Comparison of ENCODE assay signal across 8 cellular contexts in the genomic region with DNA sequence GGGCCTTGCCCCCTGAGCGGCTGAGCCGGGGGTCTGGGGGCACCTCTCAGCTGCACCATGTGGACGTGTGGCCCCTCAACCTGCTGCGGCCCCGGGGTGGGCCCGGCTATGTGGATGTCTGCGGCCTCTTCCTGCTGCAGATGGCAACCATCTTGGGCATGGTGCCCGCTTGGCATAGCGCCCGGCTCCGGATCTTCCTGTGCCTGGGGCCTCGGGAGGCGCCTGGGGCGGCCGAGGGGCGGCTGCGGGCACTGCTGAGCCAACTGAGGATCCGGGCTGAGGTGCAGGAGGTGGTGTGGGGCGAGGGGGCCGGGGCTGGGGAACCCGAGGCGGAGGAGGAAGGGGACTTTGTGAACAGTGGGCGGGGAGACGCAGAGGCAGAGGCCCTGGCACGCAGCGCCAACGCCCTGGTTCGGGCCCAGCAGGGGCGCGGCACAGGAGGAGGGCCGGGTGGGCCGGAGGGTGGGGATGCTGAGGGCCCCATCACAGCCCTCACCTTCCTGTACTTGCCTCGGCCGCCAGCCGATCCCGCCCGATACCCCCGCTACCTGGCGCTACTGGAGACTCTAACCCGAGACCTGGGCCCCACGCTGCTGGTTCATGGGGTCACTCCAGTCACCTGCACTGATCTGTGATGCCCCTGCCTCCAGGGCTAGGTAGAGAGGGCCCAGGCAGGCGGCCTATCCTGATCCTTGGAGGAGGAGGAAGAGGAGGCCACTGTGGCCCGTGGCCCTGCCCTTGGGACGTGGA. TPM values are rescaled to one million over a fixed set of nuclear protein-coding genes. Genes with fewer than 3 reads are reported as not detected.
DNase-seq lines count a peak whose midpoint lies in the region; ATAC-seq, FAIRE-seq and TF ChIP-seq lines count a peak whose summit lies in the region.

No MANE protein-coding gene starts in this region.

- H3K27me3 ChIP-seq in esophagus squamous epithelium = no peaks in the 10 kb centered on the region
- no peaks in the 10 kb centered on the region for H3K27me3 ChIP-seq in ovary

- whole genome bisulfite sequencing in esophagus squamous epithelium, 2 donors = 19 to 26% methylated on average over 9 to 14 of the region's 44 CpGs
- 62 to 85% (median 72%) methylated on average over 26 to 44 of the region's 44 CpGs for WGBS in ovary, 3 donors

- no peaks in the 10 kb centered on the region for H3K9me3 ChIP-seq in esophagus squamous epithelium
- H3K9me3 ChIP-seq in ovary = no peaks in the 10 kb centered on the region

- H3K27me3 Mint-ChIP-seq in natural killer cell (ENCODE audit: low read depth in 2 of 2) = peaks cover 0 to 9% of the 10 kb centered on the region in 2 donors
- H3K27me3 Mint-ChIP-seq in natural killer cell treated with Interleukin-12 subunit alpha and Interleukin-12 subunit beta and Interleukin-15 and Interleukin-18, amount 100 ng/mL, for 72 hours = peaks cover 0 to 2% of the 10 kb centered on the region in 2 donors

- peak overlapping the region; percentile 83 to 99 (median 92) for H3K4me3 ChIP-seq in esophagus squamous epithelium
- H3K4me3 ChIP-seq in ovary = peak overlapping the region; percentile 99

- H3K27ac ChIP-seq in VCaP = peak overlapping the region; percentile 77
- peak overlapping the region; percentile 99 to 100 (median 99) for H3K27ac ChIP-seq in esophagus squamous epithelium
- peak overlapping the region; percentile 88 to 96 for H3K27ac ChIP-seq in ovary

- peak overlapping the region; percentile 28 for H3K4me3 Mint-ChIP-seq in natural killer cell
- no peak overlapping the region for H3K4me3 Mint-ChIP-seq in natural killer cell treated with Interleukin-12 subunit alpha and Interleukin-12 subunit beta and Interleukin-15 and Interleukin-18, amount 100 ng/mL, for 72 hours

- H3K36me3 ChIP-seq in esophagus squamous epithelium (peaks cover 5 to 49% (median 13%) of the 10 kb centered on the region in 3 donors), ovary (no peaks in the 10 kb centered on the region)

- DNase-seq in natural killer cell (no peak), esophagus squamous epithelium (lab: John Stamatoyannopoulos, UW) (no peak), ovary (peak; percentile 63 to 86 (median 85)), HTR-8/SVneo (ENCODE audit: insufficient read length, low spot score) (no peak), kidney glomerular epithelial cell (lab: John Stamatoyannopoulos, UW) (no peak)
- no peak for DNase-seq in natural killer cell treated with Interleukin-12 subunit alpha and Interleukin-12 subunit beta and Interleukin-15 and Interleukin-18, amount 100 ng/mL, for 72 hours (ENCODE audit: low spot score)

- H3K4me1 ChIP-seq in esophagus squamous epithelium (peaks cover 27 to 65% (median 31%) of the 10 kb centered on the region in 3 donors), ovary (ENCODE audit: insufficient read depth) (peaks cover 10% of the 10 kb centered on the region)

- no peak for TF ChIP-seq EP300 in ovary (IDR thresholded peaks at IDR 0.05)

- TF ChIP-seq CTCF in natural killer cell (IDR thresholded peaks at IDR 0.05) = no peak
- no peak for TF ChIP-seq CTCF in VCaP (conservative IDR thresholded peaks at IDR 0.05)
- TF ChIP-seq CTCF in esophagus squamous epithelium (IDR thresholded peaks at IDR 0.05) = no peak
- no peak for TF ChIP-seq CTCF in ovary (IDR thresholded peaks at IDR 0.05)

- peaks cover 0 to 11% of the 10 kb centered on the region in 2 donors for H3K4me1 Mint-ChIP-seq in natural killer cell
- peaks cover 4 to 5% of the 10 kb centered on the region in 2 donors for H3K4me1 Mint-ChIP-seq in natural killer cell treated with Interleukin-12 subunit alpha and Interleukin-12 subunit beta and Interleukin-15 and Interleukin-18, amount 100 ng/mL, for 72 hours (ENCODE audit: low read depth in 2 of 2)

- no peak overlapping the region for H3K27ac Mint-ChIP-seq in natural killer cell
- no peak overlapping the region for H3K27ac Mint-ChIP-seq in natural killer cell treated with Interleukin-12 subunit alpha and Interleukin-12 subunit beta and Interleukin-15 and Interleukin-18, amount 100 ng/mL, for 72 hours

- no peaks in the 10 kb centered on the region for H3K36me3 Mint-ChIP-seq in natural killer cell
- H3K36me3 Mint-ChIP-seq in natural killer cell treated with Interleukin-12 subunit alpha and Interleukin-12 subunit beta and Interleukin-15 and Interleukin-18, amount 100 ng/mL, for 72 hours = peaks cover 5% of the 10 kb centered on the region

- FAIRE-seq in HTR-8/SVneo (lab: Jason Lieb, UNC) = no peak

- no peaks in the 10 kb centered on the region for H3K9me3 Mint-ChIP-seq in natural killer cell
- no peaks in the 10 kb centered on the region for H3K9me3 Mint-ChIP-seq in natural killer cell treated with Interleukin-12 subunit alpha and Interleukin-12 subunit beta and Interleukin-15 and Interleukin-18, amount 100 ng/mL, for 72 hours

- peak in 1 of 4 donors; percentile 30 for TF ChIP-seq POLR2A in esophagus squamous epithelium (IDR thresholded peaks at IDR 0.05)
- no peak for TF ChIP-seq POLR2A in ovary (IDR thresholded peaks at IDR 0.05)

- ATAC-seq in natural killer cell = peak in 2 of 3 donors; percentile 32
- no peak for ATAC-seq in natural killer cell treated with Interleukin-12 subunit alpha and Interleukin-12 subunit beta and Interleukin-15 and Interleukin-18, amount 100 ng/mL, for 72 hours
- ATAC-seq in HG03196 (IDR thresholded peaks at IDR 0.05; ENCODE audit: unreplicated experiment) = no peak

- intact Hi-C loops in natural killer cell (cut with micrococcal nuclease) = no loop called here
- intact Hi-C loops in esophagus squamous epithelium (cut with DNase I) = no loop called here
- intact Hi-C loops in ovary (cut with DNase I) = loop anchor here in 3 of 4 donors (10.0 kb wide), 2 partner anchors 161 to 391 kb away; a partner anchor contains a TSS

RNA-seq across cellular contexts. Expression of a gene that starts 1.0 kb away (rescaled TPM):
- total RNA-seq in natural killer cell (1 to 10 TPM; 1.1 to 3.5 (median 1.5) TPM), esophagus squamous epithelium (100 to 1,000 TPM in 2 of 4 donors, 10 to 100 TPM in 2; 81.4 to 109 (median 93.7) TPM), ovary (10 to 100 TPM; 42.9 to 98.8 (median 82.0) TPM)
- 1 to 10 TPM; 2.7 to 7.4 TPM for total RNA-seq in natural killer cell treated with Interleukin-12 subunit alpha and Interleukin-12 subunit beta and Interleukin-15 and Interleukin-18, amount 100 ng/mL, for 72 hours
- 10 to 100 TPM; 17.3 to 72.5 TPM for polyA plus RNA-seq in ovary

RNA-seq across cellular contexts. Expression of a gene that starts 8.8 kb away (rescaled TPM):
- total RNA-seq in natural killer cell (100 to 1,000 TPM; 281 to 307 (median 288) TPM), esophagus squamous epithelium (10 to 100 TPM; 53.8 to 91.0 (median 68.4) TPM), ovary (100 to 1,000 TPM in 5 of 7 donors, 10 to 100 TPM in 2; 74.2 to 191 (median 149) TPM)
- 100 to 1,000 TPM; 212 to 391 TPM for total RNA-seq in natural killer cell treated with Interleukin-12 subunit alpha and Interleukin-12 subunit beta and Interleukin-15 and Interleukin-18, amount 100 ng/mL, for 72 hours
- polyA plus RNA-seq in ovary = 100 to 1,000 TPM in 1 of 2 donors, 10 to 100 TPM in 1; 45.8 to 111 TPM

RNA-seq across cellular contexts. Expression of a gene that starts 13.6 kb away (rescaled TPM):
- 10 to 100 TPM; 35.0 to 44.2 (median 38.1) TPM for total RNA-seq in natural killer cell
- total RNA-seq in natural killer cell treated with Interleukin-12 subunit alpha and Interleukin-12 subunit beta and Interleukin-15 and Interleukin-18, amount 100 ng/mL, for 72 hours = 10 to 100 TPM; 32.7 to 38.7 TPM
- total RNA-seq in esophagus squamous epithelium = 10 to 100 TPM in 3 of 4 donors, 1 to 10 TPM in 1; 9.9 to 19.6 (median 17.3) TPM
- 10 to 100 TPM; 10.1 to 31.8 (median 26.9) TPM for total RNA-seq in ovary
- polyA plus RNA-seq in ovary = 10 to 100 TPM in 1 of 2 donors, 1 to 10 TPM in 1; 4.7 to 20.9 TPM

RNA-seq across cellular contexts. Expression of a gene that starts 23.4 kb away (rescaled TPM):
- total RNA-seq in natural killer cell (1 to 10 TPM; 1.0 to 1.9 (median 1.3) TPM), esophagus squamous epithelium (1 to 10 TPM; 1.3 to 8.4 (median 5.5) TPM), ovary (1 to 10 TPM; 2.9 to 7.9 (median 4.7) TPM)
- 1 to 10 TPM; 1.8 to 6.0 TPM for total RNA-seq in natural killer cell treated with Interleukin-12 subunit alpha and Interleukin-12 subunit beta and Interleukin-15 and Interleukin-18, amount 100 ng/mL, for 72 hours
- polyA plus RNA-seq in ovary = 1 to 10 TPM in 1 of 2 donors, under 1 TPM in 1; 0.38 to 1.8 TPM

RNA-seq across cellular contexts. Expression of a gene that starts 29.5 kb away (rescaled TPM):
- under 1 TPM; 0.18 to 0.84 (median 0.47) TPM for total RNA-seq in natural killer cell
- total RNA-seq in natural killer cell treated with Interleukin-12 subunit alpha and Interleukin-12 subunit beta and Interleukin-15 and Interleukin-18, amount 100 ng/mL, for 72 hours = under 1 TPM; 0.64 to 0.73 TPM
- 1 to 10 TPM in 3 of 4 donors, under 1 TPM in 1; 0.22 to 1.5 (median 1.3) TPM for total RNA-seq in esophagus squamous epithelium
- 10 to 100 TPM in 2 of 7 donors, 1 to 10 TPM in 4, under 1 TPM in 1; 0.48 to 15.3 (median 4.9) TPM for total RNA-seq in ovary
- 1 to 10 TPM in 1 of 2 donors, under 1 TPM in 1; 0.37 to 1.8 TPM for polyA plus RNA-seq in ovary

Comparison
In these comparisons a context has a peak if more than half of its experiments do, and no peak if none do; other contexts are left out.
1. ATAC-seq: peak in natural killer cell (2 of 3); none in natural killer cell treated with Interleukin-12 subunit alpha and Interleukin-12 subunit beta and Interleukin-15 and Interleukin-18, amount 100 ng/mL, for 72 hours (0 of 2) and HG03196 (single experiment).
2. DNase-seq: peak in ovary (5 of 5); none in natural killer cell (single experiment), natural killer cell treated with Interleukin-12 subunit alpha and Interleukin-12 subunit beta and Interleukin-15 and Interleukin-18, amount 100 ng/mL, for 72 hours (single experiment), esophagus squamous epithelium (single experiment), HTR-8/SVneo (single experiment) and kidney glomerular epithelial cell (single experiment).
3. RNA of a gene that starts 1.0 kb away (total RNA-seq): 81.4 to 109 TPM in esophagus squamous epithelium and 42.9 to 98.8 TPM in ovary; 2.7 to 7.4 TPM in natural killer cell treated with Interleukin-12 subunit alpha and Interleukin-12 subunit beta and Interleukin-15 and Interleukin-18, amount 100 ng/mL, for 72 hours and 1.1 to 3.5 TPM in natural killer cell; every median in the first group is over 4 times any median in the second.
4. intact Hi-C loops: an anchor here in ovary (10.0 kb wide); none called in natural killer cell and esophagus squamous epithelium.
5. Peak in every context shown above with its lines, with median percentiles within 50 percentile points of each other: H3K27ac ChIP-seq.